ENCODE assay signal across 22 cellular contexts in the genomic region with DNA sequence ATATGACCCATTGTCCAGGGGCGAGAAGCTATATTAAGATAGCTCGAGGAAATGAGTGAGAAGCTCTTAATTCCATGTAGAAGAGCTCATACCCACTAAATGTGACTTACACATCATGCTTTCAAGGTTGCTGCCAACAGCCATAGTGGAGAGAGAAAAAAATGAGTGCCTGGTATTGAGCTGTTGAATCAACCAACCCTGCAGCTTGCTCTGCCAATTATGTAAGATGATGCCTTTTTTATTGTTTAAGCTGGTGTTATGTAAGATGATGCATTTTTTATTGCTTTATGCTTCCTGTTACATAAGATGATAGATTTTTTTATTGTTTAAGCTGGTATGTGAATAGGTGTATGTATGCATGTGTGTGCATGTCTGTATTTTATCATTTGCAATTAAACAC.
DNase-seq lines count a peak whose midpoint lies in the region; ATAC-seq and TF ChIP-seq lines count a peak whose summit lies in the region.
"Had no signal": no experiment of that assay in that cellular context is flagged by ENCODE, and none has a peak within 500 bp of the region (broad histone marks: within the 10 kb centered on the region; RNA-seq: fewer than 3 reads in every experiment).

No MANE protein-coding gene starts in this region.

- no peaks in the 10 kb centered on the region for H3K9me2 ChIP-seq in PC-3 (replicated peaks; ENCODE audit: low read length)

- no peak overlapping the region for H3K9ac ChIP-seq in PC-3 (ENCODE audit: low read length)

- no peaks in the 10 kb centered on the region for H3K27me3 ChIP-seq in breast epithelium
- no peaks in the 10 kb centered on the region for H3K27me3 ChIP-seq in PC-3 (ENCODE audit: low read length)
- H3K27me3 ChIP-seq: heart left ventricle had no signal

- H3K4me1 Mint-ChIP-seq in MCF 10A (ENCODE audit: insufficient read depth, unreplicated experiment) (no peaks in the 10 kb centered on the region), nephron progenitor cell (peaks cover 4% of the 10 kb centered on the region), chondrocyte (ENCODE audit: low read depth) (no peaks in the 10 kb centered on the region)
- H3K4me1 Mint-ChIP-seq: activated naive CD8-positive, alpha-beta T cell treated with anti-CD3 and anti-CD28 coated beads for 36 hours; neural crest cell; stimulated activated naive B cell treated with anti-CD40 and anti-IgM and Interleukin-4, amounts not matched to agents 10 μg/mL and 1 μg/mL and 100 μg/mL, for 72 hours had no signal

- H3F3A ChIP-seq in PC-3 (ENCODE audit: low read length, unreplicated experiment), result no peaks in the 10 kb centered on the region

- no peak overlapping the region for H3K27ac ChIP-seq in breast epithelium
- H3K27ac ChIP-seq in PC-3 (ENCODE audit: low read length), result no peak overlapping the region
- H3K27ac ChIP-seq: heart left ventricle, left ventricle myocardium inferior had no signal

- CTCF ChIA-PET in MCF 10A (lab: Yijun Ruan, JAX) (interaction anchor here (0.8 to 3.2 kb wide), 4 partner anchors 16 to 1054 kb away, joined by 3 to 27 read pairs (median 4); no protein-coding TSS in a partner anchor), PC-3 (lab: Charles Lee) (interaction anchor here (0.7 kb wide), 1 partner anchor 20 kb away, joined by 3 read pairs; no protein-coding TSS in a partner anchor)

- no peak overlapping the region for H3K4me2 ChIP-seq in PC-3 (ENCODE audit: low read length)

- H3K4me3 ChIP-seq in breast epithelium, result no peak overlapping the region
- no peak overlapping the region for H3K4me3 ChIP-seq in PC-3 (ENCODE audit: low read length)
- H3K4me3 ChIP-seq: heart left ventricle, K562, left ventricle myocardium inferior had no signal

- H3K27ac Mint-ChIP-seq in MCF 10A (ENCODE audit: low read depth, unreplicated experiment) (no peak overlapping the region), nephron progenitor cell (no peak overlapping the region), chondrocyte (ENCODE audit: unreplicated experiment) (no peak overlapping the region)
- H3K27ac Mint-ChIP-seq: activated naive CD8-positive, alpha-beta T cell treated with anti-CD3 and anti-CD28 coated beads for 36 hours; activated T-helper 1 cell treated with anti-CD3 and anti-CD28 coated beads, Interleukin-12 subunit alpha, Interleukin-12 subunit beta, Interleukin-2, Interleukin-4 antibody, amounts not matched to agents 30 ng/mL and 10 ng/mL and 1 ng/mL, durations not matched to agents 14 hours and 24 hours and 36 hours; stimulated activated naive B cell treated with anti-CD40 and anti-IgM and Interleukin-4, amounts not matched to agents 10 μg/mL and 1 μg/mL and 100 μg/mL, for 72 hours had no signal

- no TSS peak for BruUV-seq in MCF 10A (replicated peaks; lab: Mats Ljungman, UMichigan)
- BruUV-seq in PC-3 (replicated peaks; lab: Mats Ljungman, UMichigan), result no TSS peak

- H3K79me2 ChIP-seq in PC-3 (ENCODE audit: low read length), result no peaks in the 10 kb centered on the region

- DNase-seq in MCF 10A (ENCODE audit: unreplicated experiment) (peak; percentile 17), breast epithelium (ENCODE audit: low spot score in 2 of 2) (no peak), NCI-H2029 treated with DMSO at 0.1 percent for 48 hours (lab: John Stamatoyannopoulos, UW) (peak; percentile 94), PC-3 (peak; percentile 34), Kasumi-1 (lab: John Stamatoyannopoulos, UW) (no peak), nephron progenitor cell (no peak), chondrocyte (ENCODE audit: low spot score) (no peak)
- DNase-seq: activated CD4-positive, alpha-beta T cell treated with anti-CD3 and anti-CD28 coated beads for 48 hours; activated naive CD8-positive, alpha-beta T cell treated with anti-CD3 and anti-CD28 coated beads for 36 hours; C1 segment of cervical spinal cord; DMS 273 treated with DMSO at 0.1 percent for 48 hours; GOT3; heart left ventricle; left ventricle myocardium inferior; posterior cingulate gyrus; stimulated activated CD4-positive, alpha-beta T cell treated with anti-CD3 and anti-CD28 coated beads, Interleukin-1b, Interleukin-23, amount 100 ng/mL, for 48 hours; stimulated activated naive B cell treated with anti-CD40 and anti-IgM and Interleukin-4, amounts not matched to agents 10 μg/mL and 1 μg/mL and 100 μg/mL, for 72 hours had no signal

- intact Hi-C loops in MCF 10A (cut with micrococcal nuclease) (no loop called here), breast epithelium (cut with DNase I; ENCODE audit: low total_unique reads) (no loop called here), PC-3 (cut with micrococcal nuclease) (no loop called here)

- no peaks in the 10 kb centered on the region for H4K20me1 ChIP-seq in PC-3 (ENCODE audit: low read length)

- H2AFZ ChIP-seq in PC-3 (ENCODE audit: low read length), result no peak overlapping the region

- H3K9me3 ChIP-seq in breast epithelium (no peaks in the 10 kb centered on the region), PC-3 (ENCODE audit: low read length) (no peaks in the 10 kb centered on the region)
- H3K9me3 ChIP-seq: heart left ventricle, left ventricle myocardium inferior had no signal

- TF ChIP-seq CTCF in MCF 10A (IDR thresholded peaks at IDR 0.05; ENCODE audit: unreplicated experiment) (no peak), breast epithelium (IDR thresholded peaks at IDR 0.05) (no peak), PC-3 (conservative IDR thresholded peaks at IDR 0.05; ENCODE audit: low read depth, low read length) (no peak), nephron progenitor cell (IDR thresholded peaks at IDR 0.05) (no peak), chondrocyte (IDR thresholded peaks at IDR 0.05) (no peak)

- H3K9me3 Mint-ChIP-seq in MCF 10A (ENCODE audit: unreplicated experiment) (no peaks in the 10 kb centered on the region), nephron progenitor cell (no peaks in the 10 kb centered on the region), chondrocyte (ENCODE audit: low read depth) (no peaks in the 10 kb centered on the region)
- H3K9me3 Mint-ChIP-seq: activated T-helper 1 cell treated with anti-CD3 and anti-CD28 coated beads, Interleukin-12 subunit alpha, Interleukin-12 subunit beta, Interleukin-2, Interleukin-4 antibody, amounts not matched to agents 30 ng/mL and 10 ng/mL and 1 ng/mL, durations not matched to agents 14 hours and 24 hours and 36 hours; neural crest cell; stimulated activated naive B cell treated with anti-CD40 and anti-IgM and Interleukin-4, amounts not matched to agents 10 μg/mL and 1 μg/mL and 100 μg/mL, for 72 hours had no signal

- no peaks in the 10 kb centered on the region for H3K4me1 ChIP-seq in breast epithelium
- H3K4me1 ChIP-seq in PC-3 (ENCODE audit: insufficient read depth, low read length), result no peaks in the 10 kb centered on the region
- H3K4me1 ChIP-seq: heart left ventricle, left ventricle myocardium inferior had no signal

- H3K36me3 Mint-ChIP-seq in MCF 10A (ENCODE audit: insufficient read depth, unreplicated experiment) (no peaks in the 10 kb centered on the region), nephron progenitor cell (ENCODE audit: low read depth) (no peaks in the 10 kb centered on the region), chondrocyte (ENCODE audit: low read depth) (no peaks in the 10 kb centered on the region)
- H3K36me3 Mint-ChIP-seq: activated naive CD8-positive, alpha-beta T cell treated with anti-CD3 and anti-CD28 coated beads for 36 hours; stimulated activated naive B cell treated with anti-CD40 and anti-IgM and Interleukin-4, amounts not matched to agents 10 μg/mL and 1 μg/mL and 100 μg/mL, for 72 hours had no signal

- H3K27me3 Mint-ChIP-seq in MCF 10A (ENCODE audit: insufficient read depth, unreplicated experiment) (peaks cover 70% of the 10 kb centered on the region), nephron progenitor cell (ENCODE audit: low read depth, poor library complexity) (peaks cover 4% of the 10 kb centered on the region), chondrocyte (ENCODE audit: low read depth) (peaks cover 12% of the 10 kb centered on the region)
- H3K27me3 Mint-ChIP-seq: activated naive CD8-positive, alpha-beta T cell treated with anti-CD3 and anti-CD28 coated beads for 36 hours had no signal

- TF ChIP-seq POLR2A in breast epithelium (IDR thresholded peaks at IDR 0.05), result no peak

- POLR2A ChIA-PET in MCF 10A (lab: Yijun Ruan, JAX), result no interaction called here
- POLR2A ChIA-PET in PC-3 (lab: Charles Lee; ENCODE audit: unreplicated experiment), result no interaction called here

- peak; percentile 70 for ATAC-seq in PC-3
- no peak for ATAC-seq in HG03469 (IDR thresholded peaks at IDR 0.05; ENCODE audit: unreplicated experiment)
- ATAC-seq: heart left ventricle; K562; Right ventricle myocardium inferior; stimulated activated naive B cell treated with anti-CD40 and anti-IgM and Interleukin-4, amounts not matched to agents 10 μg/mL and 1 μg/mL and 100 μg/mL, for 72 hours had no signal

- no peaks in the 10 kb centered on the region for H3K36me3 ChIP-seq in breast epithelium
- no peaks in the 10 kb centered on the region for H3K36me3 ChIP-seq in PC-3 (ENCODE audit: low read depth, low read length)
- H3K36me3 ChIP-seq: heart left ventricle, left ventricle myocardium inferior had no signal

- no peak overlapping the region for H3K4me3 Mint-ChIP-seq in MCF 10A (ENCODE audit: unreplicated experiment)
- no peak overlapping the region for H3K4me3 Mint-ChIP-seq in nephron progenitor cell
- no peak overlapping the region for H3K4me3 Mint-ChIP-seq in chondrocyte (ENCODE audit: unreplicated experiment)
- H3K4me3 Mint-ChIP-seq: activated naive CD8-positive, alpha-beta T cell treated with anti-CD3 and anti-CD28 coated beads for 36 hours; activated T-helper 1 cell treated with anti-CD3 and anti-CD28 coated beads, Interleukin-12 subunit alpha, Interleukin-12 subunit beta, Interleukin-2, Interleukin-4 antibody, amounts not matched to agents 30 ng/mL and 10 ng/mL and 1 ng/mL, durations not matched to agents 14 hours and 24 hours and 36 hours; neural crest cell; stimulated activated naive B cell treated with anti-CD40 and anti-IgM and Interleukin-4, amounts not matched to agents 10 μg/mL and 1 μg/mL and 100 μg/mL, for 72 hours had no signal

Comparison
In these comparisons a context has a peak if more than half of its experiments do, and no peak if none do; other contexts are left out.
1. DNase-seq: peak in MCF 10A (single experiment), NCI-H2029 treated with DMSO at 0.1 percent for 48 hours (single experiment) and PC-3 (single experiment); none in breast epithelium (0 of 2), Kasumi-1 (0 of 2), nephron progenitor cell (single experiment) and chondrocyte (single experiment).